Comparison of ENCODE assay signal across 17 cellular contexts in genomic region chr13:34256236-34256635, GRCh38.
A peak's percentile ranks its signal among the peaks of the same experiment; 100 is the strongest.
DNase-seq lines count a peak whose midpoint lies in the region; TF ChIP-seq lines count a peak whose summit lies in the region.
"Had no signal": no experiment of that assay in that cellular context is flagged by ENCODE, and none has a peak within 500 bp of the region (broad histone marks: within the 10 kb centered on the region; RNA-seq: fewer than 3 reads in every experiment).

No MANE protein-coding gene starts in this region.

- no peak for TF ChIP-seq POLR2A in lower leg skin (IDR thresholded peaks at IDR 0.05)

- H3K4me1 Mint-ChIP-seq in T-helper 2 cell treated with Interferon-gamma antibody and Interleukin-4, amounts not matched to agents 5 μg/mL and 100 μg/mL, for 36 hours (ENCODE audit: low read depth) = no peaks in the 10 kb centered on the region
- H3K4me1 Mint-ChIP-seq: T-cell had no signal

- no peak overlapping the region for H3K4me3 Mint-ChIP-seq in T-helper 2 cell treated with Interferon-gamma antibody and Interleukin-4, amounts not matched to agents 5 μg/mL and 100 μg/mL, for 36 hours
- H3K4me3 Mint-ChIP-seq: T-cell had no signal

- intact Hi-C loops in lower leg skin (cut with DNase I; ENCODE audit: low total_unique reads) = no loop called here

- TF ChIP-seq CTCF in lower leg skin (IDR thresholded peaks at IDR 0.05) = no peak

- no peak overlapping the region for H3K4me3 ChIP-seq in lower leg skin (ENCODE audit: low read depth, poor library complexity, severe bottlenecking)

- H3K36me3 Mint-ChIP-seq in T-helper 2 cell treated with Interferon-gamma antibody and Interleukin-4, amounts not matched to agents 5 μg/mL and 100 μg/mL, for 36 hours (ENCODE audit: low read depth) = no peaks in the 10 kb centered on the region
- H3K36me3 Mint-ChIP-seq: T-cell had no signal

- DNase-seq in Ammon's horn (ENCODE audit: low spot score) = peak; percentile 37
- DNase-seq in Kasumi-1 (lab: John Stamatoyannopoulos, UW) = peak; percentile 32 to 62
- DNase-seq in NOMO-1 treated with dmso at 0.1 percent for 144 hours (lab: John Stamatoyannopoulos, UW; ENCODE audit: unreplicated experiment) = peak; percentile 73
- DNase-seq in globus pallidus (ENCODE audit: low spot score) = peak; percentile 12
- no peak for DNase-seq in activated CD4-positive, CD25-positive, alpha-beta regulatory T cell (lab: John Stamatoyannopoulos, UW)
- no peak for DNase-seq in NCI-H526 (lab: John Stamatoyannopoulos, UW)
- no peak for DNase-seq in lower leg skin (ENCODE audit: low spot score in 2 of 2)
- DNase-seq in T-helper 2 cell treated with Interferon-gamma antibody and Interleukin-4, amounts not matched to agents 5 μg/mL and 100 μg/mL, for 36 hours (ENCODE audit: low spot score) = no peak
- DNase-seq: COR-L47, HCEC 1CT, IMR-90, NCI-H1105, NCI-H1694 treated with DMSO at 0.1 percent for 48 hours, NCI-H2107, NCI-H345, NCI-H69, T-cell had no signal

- H3K27me3 Mint-ChIP-seq in T-helper 2 cell treated with Interferon-gamma antibody and Interleukin-4, amounts not matched to agents 5 μg/mL and 100 μg/mL, for 36 hours (ENCODE audit: low read depth) = no peaks in the 10 kb centered on the region

- no peak overlapping the region for H3K27ac Mint-ChIP-seq in T-helper 2 cell treated with Interferon-gamma antibody and Interleukin-4, amounts not matched to agents 5 μg/mL and 100 μg/mL, for 36 hours
- H3K27ac Mint-ChIP-seq: T-cell had no signal

- H3K9me3 Mint-ChIP-seq in T-helper 2 cell treated with Interferon-gamma antibody and Interleukin-4, amounts not matched to agents 5 μg/mL and 100 μg/mL, for 36 hours = peaks cover 16% of the 10 kb centered on the region

- WGBS in lower leg skin, 2 donors = 92 to 97% methylated on average over 1 to 2 of the region's 2 CpGs

Comparison
In these comparisons a context has a peak if more than half of its experiments do, and no peak if none do; other contexts are left out.
1. DNase-seq: peak in Ammon's horn (single experiment), Kasumi-1 (2 of 2), NOMO-1 treated with dmso at 0.1 percent for 144 hours (single experiment) and globus pallidus (single experiment); none in activated CD4-positive, CD25-positive, alpha-beta regulatory T cell (0 of 4), NCI-H526 (0 of 2), lower leg skin (0 of 2) and T-helper 2 cell treated with Interferon-gamma antibody and Interleukin-4, amounts not matched to agents 5 μg/mL and 100 μg/mL, for 36 hours (single experiment).